8 cellular contexts compared by ENCODE assay signal in the genomic region with DNA sequence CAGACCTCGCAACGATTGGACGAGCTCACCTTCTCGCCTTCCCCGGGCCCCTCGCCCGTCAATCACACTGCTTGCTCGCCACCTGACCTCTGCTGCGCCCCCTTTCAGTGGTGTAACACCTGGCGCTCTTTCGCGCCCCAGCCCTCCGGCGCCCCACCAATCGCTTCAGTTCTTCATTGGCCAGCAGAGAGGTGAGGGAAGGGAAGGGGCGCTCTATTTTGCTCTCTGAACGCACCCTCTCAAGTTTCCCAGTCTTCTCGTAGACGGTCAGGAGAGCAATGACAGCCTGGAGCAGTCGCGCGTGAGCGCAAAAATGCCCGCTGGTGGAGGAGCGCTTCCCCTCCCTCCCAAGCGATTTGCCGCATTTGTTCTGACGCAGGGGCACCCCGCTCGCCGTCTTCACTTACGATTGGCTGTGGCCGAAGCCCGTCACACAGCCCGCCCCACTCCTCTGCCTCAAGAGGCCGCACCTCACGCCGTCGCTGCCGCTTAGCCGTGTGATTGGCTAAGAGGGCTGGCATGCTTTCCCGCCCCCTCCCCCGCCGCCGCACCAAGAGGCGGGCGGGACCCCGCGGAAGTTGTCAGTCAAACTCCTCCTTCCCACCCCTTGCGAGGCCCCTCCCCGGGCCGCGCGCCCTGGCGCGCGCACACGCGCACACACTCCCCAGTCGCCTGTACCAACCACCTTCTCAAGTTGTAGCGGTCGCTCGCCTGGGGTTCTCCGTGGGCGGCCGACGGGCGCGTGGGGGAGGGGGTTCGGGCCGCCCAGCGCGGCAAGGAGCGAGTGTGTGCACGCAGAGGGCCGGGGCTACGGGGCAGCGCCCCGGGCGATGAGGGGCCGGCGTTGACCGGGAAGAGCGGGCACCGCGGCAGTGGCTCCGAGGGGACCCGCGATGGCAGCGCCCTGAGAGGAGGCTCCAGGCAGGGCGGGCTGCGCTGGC. TPM values are rescaled to one million over a fixed set of nuclear protein-coding genes. Genes with fewer than 3 reads are reported as not detected.
A peak's percentile ranks its signal among the peaks of the same experiment; 100 is the strongest.
DNase-seq lines count a peak whose midpoint lies in the region; ATAC-seq and TF ChIP-seq lines count a peak whose summit lies in the region.

A gene (plus strand): TSS at position 667 of the 941 bp plus-strand sequence. CDS start 701 bp downstream, outside the sequence.

- H3K4me1 ChIP-seq in OCI-LY7 (ENCODE audit: insufficient read depth, low read length, poor library complexity, severe bottlenecking) (peaks cover 29% of the 10 kb centered on the region), mononuclear cell (ENCODE audit: insufficient read depth, low read length) (peaks cover 39% of the 10 kb centered on the region)

- H3K36me3 ChIP-seq in OCI-LY7 (ENCODE audit: insufficient read depth, low read length): peaks cover 7% of the 10 kb centered on the region; the same call in 1 of the 2 replicates

- peaks cover 37% of the 10 kb centered on the region for H3K79me2 ChIP-seq in OCI-LY7 (ENCODE audit: insufficient read depth, low read depth, low read length)

- DNase-seq in DMS 273 (lab: John Stamatoyannopoulos, UW; ENCODE audit: unreplicated experiment) (peak; percentile 100), HuH-7.5 (ENCODE audit: low spot score) (peak; percentile 85), OCI-LY7 (ENCODE audit: low spot score) (peak; percentile 99), activated T-cell treated with anti-CD3 and anti-CD28 coated beads for 24 hours (ENCODE audit: low read depth) (peak; percentile 97), epidermal melanocyte (ENCODE audit: insufficient read length, low spot score) (peak; percentile 92)
- DNase-seq in stimulated activated CD8-positive, alpha-beta memory T cell treated with anti-CD3 and anti-CD28 coated beads, Interleukin-4, amount 100 ng/mL, for 24 hours (ENCODE audit: low read depth): peak; percentile 96

- no peaks in the 10 kb centered on the region for H3K27me3 ChIP-seq in mononuclear cell (ENCODE audit: insufficient read depth, low read length)

- peaks cover 12% of the 10 kb centered on the region; the same call in 1 of the 2 replicates for H4K20me1 ChIP-seq in OCI-LY7 (ENCODE audit: insufficient read depth, low read length)

- H2AFZ ChIP-seq in OCI-LY7 (ENCODE audit: low read length): peak within 1 kb of the TSS; percentile 90

- no peaks in the 10 kb centered on the region for H3K9me2 ChIP-seq in OCI-LY7 (ENCODE audit: insufficient read depth, low read length)

- CTCF ChIA-PET in OCI-LY7 (lab: Charles Lee; ENCODE audit: unreplicated experiment): interaction anchor here (1.1 kb wide), 1 partner anchor 81 kb away, joined by 3 read pairs; no protein-coding TSS in a partner anchor

- H3K4me2 ChIP-seq in OCI-LY7 (ENCODE audit: low read length): peak within 1 kb of the TSS; percentile 90

- peak within 1 kb of the TSS; percentile 81 for H3K27ac ChIP-seq in OCI-LY7 (ENCODE audit: low read depth, low read length, poor library complexity, severe bottlenecking)

- peak within 1 kb of the TSS; percentile 80 for H3K4me3 ChIP-seq in OCI-LY7 (ENCODE audit: low read depth, low read length, poor library complexity, severe bottlenecking)
- H3K4me3 ChIP-seq in mononuclear cell (ENCODE audit: low read length): peak within 1 kb of the TSS; percentile 78

- BruUV-seq in OCI-LY7 (replicated peaks; lab: Mats Ljungman, UMichigan): no TSS peak

- ATAC-seq in GM21515 (IDR thresholded peaks at IDR 0.05; ENCODE audit: unreplicated experiment): peak; percentile 93

- intact Hi-C loops in OCI-LY7 (cut with micrococcal nuclease; ENCODE audit: unreplicated experiment): loop anchor here (1.0 to 10.0 kb wide), 8 partner anchors 170 to 1028 kb away; a partner anchor contains a TSS

- TF ChIP-seq CTCF in OCI-LY7 (conservative IDR thresholded peaks at IDR 0.05; ENCODE audit: low read length): peak; percentile 73

- H3K9me3 ChIP-seq in OCI-LY7 (ENCODE audit: low read length) (no peaks in the 10 kb centered on the region), mononuclear cell (ENCODE audit: low read depth, low read length) (no peaks in the 10 kb centered on the region)

- POLR2A ChIA-PET in OCI-LY7 (lab: Charles Lee): interaction anchor here (0.7 to 1.8 kb wide), 11 partner anchors 8 to 269 kb away, joined by 3 to 14 read pairs (median 3); a partner anchor contains a TSS

RNA-seq across cellular contexts. Expression of the gene that starts here (rescaled TPM):
- 26.8 and 28.0 TPM in 2 replicates for total RNA-seq in OCI-LY7 (2014; rRNA removed; shearing (Covaris generic))
- 36.0 and 37.7 TPM in 2 replicates for total RNA-seq in OCI-LY7 (2022)
- 56.6 TPM for total RNA-seq in mononuclear cell

Comparison
In these comparisons a context has a peak if more than half of its experiments do, and no peak if none do; other contexts are left out.
1. Peak in every context shown above with its lines: DNase-seq, ATAC-seq, H3K4me3 ChIP-seq and H3K27ac ChIP-seq.